In the genomic region with DNA sequence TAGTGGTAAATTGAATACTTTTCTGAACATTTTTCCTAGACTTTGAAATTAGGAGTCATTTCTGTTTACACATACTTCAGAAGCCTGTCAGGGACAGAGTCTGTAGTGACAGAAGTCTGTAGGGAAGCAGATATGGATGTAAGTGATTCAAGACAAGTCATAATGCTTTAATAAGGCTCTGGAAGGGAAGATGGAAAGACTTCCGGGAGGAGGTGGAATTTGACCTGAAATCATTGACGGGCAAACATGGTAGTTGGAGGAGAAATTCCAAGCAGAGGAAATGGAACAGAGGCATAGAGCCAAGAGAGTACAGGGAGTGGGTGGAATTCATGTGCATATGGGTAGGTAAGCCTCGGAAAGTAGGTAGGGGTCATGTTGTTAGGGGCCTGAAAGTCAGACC, we compare ENCODE assay signal across 26 cellular contexts.
"Had no signal": no experiment of that assay in that cellular context is flagged by ENCODE, and none has a peak within 500 bp of the region (broad histone marks: within the 10 kb centered on the region; RNA-seq: fewer than 3 reads in every experiment).

No MANE protein-coding gene starts in this region.

- H3K27ac ChIP-seq: prostate gland, skin epidermis, uterus, WERI-Rb-1 had no signal

- ATAC-seq: activated CD8-positive, alpha-beta memory T cell treated with anti-CD3 and anti-CD28 coated beads, Interleukin-2, amount 10 ng/mL, durations not matched to agents 7 days and 5 days; activated CD8-positive, alpha-beta T cell treated with anti-CD3 and anti-CD28 coated beads for 36 hours; activated naive CD8-positive, alpha-beta T cell treated with anti-CD3 and anti-CD28 coated beads, Interleukin-2, amount 50 U/mL, for 24 hours; esophagus mucosa; naive thymus-derived CD8-positive, alpha-beta T cell; right cardiac atrium; stimulated activated naive B cell treated with anti-CD40 and anti-IgM and Interleukin-4, amounts not matched to agents 10 μg/mL and 1 μg/mL and 100 μg/mL, for 72 hours had no signal

- H3K4me1 ChIP-seq: prostate gland, uterus had no signal

- H3K27me3 ChIP-seq: uterus had no signal

- FAIRE-seq: TTC549 had no signal

- H3K9me3 ChIP-seq: prostate gland, uterus had no signal

- H3K4me3 ChIP-seq: prostate gland, skin epidermis, uterus had no signal

- DNase-seq: activated CD4-positive, alpha-beta T cell treated with anti-CD3 and anti-CD28 coated beads, Interleukin-2, amount 10 ng/mL, durations not matched to agents 7 days and 5 days; activated CD4-positive, CD25-positive, alpha-beta regulatory T cell treated with anti-CD3 and anti-CD28 coated beads, Interleukin-2, amount 50 U/mL, for 72 hours; activated CD8-positive, alpha-beta memory T cell treated with anti-CD3 and anti-CD28 coated beads, Interleukin-2, amount 10 ng/mL, durations not matched to agents 7 days and 5 days; activated CD8-positive, alpha-beta T cell treated with anti-CD3 and anti-CD28 coated beads for 36 hours; activated gamma-delta T cell; activated naive CD4-positive, alpha-beta T cell treated with anti-CD3 and anti-CD28 coated beads, Interleukin-2, amount 50 U/mL, for 16 hours; activated naive CD8-positive, alpha-beta T cell treated with anti-CD3 and anti-CD28 coated beads, Interleukin-2, amount 50 U/mL, for 24 hours; activated T-cell treated with anti-CD3 and anti-CD28 coated beads for 4 hours; effector memory CD4-positive, alpha-beta T cell; foreskin melanocyte; hippocampal formation; kidney glomerular epithelial cell; mesendoderm; naive thymus-derived CD8-positive, alpha-beta T cell; right cardiac atrium; stimulated activated CD4-positive, alpha-beta T cell treated with anti-CD3 and anti-CD28 coated beads, Interleukin-15, amount 100 ng/mL, for 24 hours; stimulated activated CD4-positive, alpha-beta T cell treated with anti-CD3 and anti-CD28 coated beads, Interleukin-2, amount 100 ng/mL, for 48 hours; stimulated activated CD8-positive, alpha-beta memory T cell treated with anti-CD3 and anti-CD28 coated beads, Interleukin-4, amount 100 ng/mL, for 48 hours; stimulated activated naive B cell treated with anti-CD40 and anti-IgM and Interleukin-4, amounts not matched to agents 10 μg/mL and 1 μg/mL and 100 μg/mL, for 72 hours; T-helper 1 cell; uterus; WERI-Rb-1 had no signal

- H3K36me3 ChIP-seq: prostate gland, uterus had no signal
